Comparison of ENCODE assay signal across 7 cellular contexts in genomic region chr10:51878695-51879094, GRCh38.
DNase-seq lines count a peak whose midpoint lies in the region; ATAC-seq and TF ChIP-seq lines count a peak whose summit lies in the region.

No MANE protein-coding gene starts in this region.

- H3K27me3 ChIP-seq in ascending aorta (no peaks in the 10 kb centered on the region), skeletal muscle tissue (ENCODE audit: control insufficient read depth in 3 of 3, insufficient read depth in 3 of 3, low read length in 3 of 3) (no peaks in the 10 kb centered on the region)

- no peak overlapping the region for H3K4me3 ChIP-seq in ascending aorta
- no peak overlapping the region for H3K4me3 ChIP-seq in skeletal muscle tissue (ENCODE audit: low read length in 3 of 3)

- DNase-seq in ascending aorta (ENCODE audit: low spot score in 2 of 2) (no peak), amygdala (lab: John Stamatoyannopoulos, UW) (no peak), LoVo (ENCODE audit: low spot score) (no peak)

- no peaks in the 10 kb centered on the region for H3K36me3 ChIP-seq in ascending aorta
- no peaks in the 10 kb centered on the region for H3K36me3 ChIP-seq in skeletal muscle tissue (ENCODE audit: control insufficient read depth in 3 of 3, insufficient read depth in 3 of 3, low read length in 3 of 3)

- peaks cover 6 to 10% of the 10 kb centered on the region in 2 donors for H3K9me3 ChIP-seq in ascending aorta
- no peaks in the 10 kb centered on the region for H3K9me3 ChIP-seq in skeletal muscle tissue (ENCODE audit: control insufficient read depth in 3 of 3, low read length in 3 of 3)

- H3K27ac ChIP-seq in ascending aorta (peak overlapping the region; percentile 71 to 86), skeletal muscle tissue (ENCODE audit: low read depth, low read length) (peak overlapping the region; percentile 57)

- no peak overlapping the region for H3K9ac ChIP-seq in skeletal muscle tissue (ENCODE audit: low read depth in 1 of 3, low read length in 3 of 3)

- intact Hi-C loops in ascending aorta (cut with DNase I), result loop anchor here (2.0 to 5.0 kb wide), 2 partner anchors 18 to 161 kb away; no protein-coding TSS in a partner anchor

- no peak for TF ChIP-seq CTCF in ascending aorta (IDR thresholded peaks at IDR 0.05)

- peaks cover 0 to 20% of the 10 kb centered on the region in 2 donors for H3K4me1 ChIP-seq in ascending aorta
- peaks cover 4 to 13% (median 5%) of the 10 kb centered on the region in 3 donors for H3K4me1 ChIP-seq in skeletal muscle tissue (ENCODE audit: control insufficient read depth in 3 of 3, insufficient read depth in 3 of 3, low read length in 3 of 3)

- ATAC-seq in GM19438 (IDR thresholded peaks at IDR 0.05; ENCODE audit: low read depth, unreplicated experiment) (peak; percentile 8), HG02884 (IDR thresholded peaks at IDR 0.05; ENCODE audit: unreplicated experiment) (peak; percentile 10), HG03520 (IDR thresholded peaks at IDR 0.05; ENCODE audit: unreplicated experiment) (no peak)
